1 cellular context compared by ENCODE assay signal in genomic region chr2:121136323-121136722, GRCh38.
TF ChIP-seq lines count a peak whose summit lies in the region.

No MANE protein-coding gene starts in this region.

TF ChIP-seq in GM23338, 12 proteins besides CTCF, POLR2A, EP300 and RAD21 (continued from another document):
- TF ChIP-seq ZNF462 (CRISPR knock-in tag; IDR thresholded peaks at IDR 0.05), result no peak
